Comparison of ENCODE assay signal across 26 cellular contexts in the genomic region with DNA sequence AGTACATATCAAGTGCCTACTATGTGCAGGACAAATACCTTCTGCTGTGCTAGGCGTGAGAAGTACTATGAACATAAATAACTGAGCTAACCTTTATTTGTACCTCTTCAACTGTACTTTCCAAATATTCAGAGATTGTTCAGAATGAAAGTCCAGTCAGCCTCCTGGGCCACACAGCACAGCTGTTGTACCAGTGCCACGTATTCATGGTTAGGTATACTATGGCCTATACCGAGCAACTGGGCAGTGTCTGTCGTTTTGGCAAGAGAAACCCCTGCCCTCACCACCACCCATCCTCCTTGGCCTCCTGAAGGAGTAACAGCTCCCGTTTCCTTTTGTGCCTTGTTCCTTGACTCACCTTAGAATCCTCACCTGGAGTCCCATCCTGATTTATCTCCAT. TPM values are rescaled to one million over a fixed set of nuclear protein-coding genes. Genes with fewer than 3 reads are reported as not detected.
DNase-seq lines count a peak whose midpoint lies in the region; ATAC-seq, FAIRE-seq and TF ChIP-seq lines count a peak whose summit lies in the region.
"Had no signal": no experiment of that assay in that cellular context is flagged by ENCODE, and none has a peak within 500 bp of the region (broad histone marks: within the 10 kb centered on the region; RNA-seq: fewer than 3 reads in every experiment).

No MANE protein-coding gene starts in this region.

- RAD21 ChIA-PET in GM12878 (lab: Charles Lee; ENCODE audit: unreplicated experiment), result interaction anchor here (1.1 to 1.6 kb wide), 3 partner anchors 10 to 37 kb away, joined by 3 to 4 read pairs (median 3); no protein-coding TSS in a partner anchor

- H3K4me3 ChIP-seq in GM12865 (ENCODE audit: low read depth, low read length), result no peak overlapping the region
- H3K4me3 ChIP-seq in GM12878, result no peak overlapping the region
- no peak overlapping the region for H3K4me3 ChIP-seq in A673 (ENCODE audit: low read depth, low read length, poor library complexity, severe bottlenecking)
- H3K4me3 ChIP-seq: BLaER1 treated with 17β-estradiol and CSF1 and Interleukin-3, amounts not matched to agents 10 nM and 100 nM had no signal

- FAIRE-seq in GM12878 (lab: Jason Lieb, UNC), result no peak
- FAIRE-seq: A204.1, D721Med, GM19239, H1 had no signal

- no peak overlapping the region for H2AFZ ChIP-seq in GM12878 (ENCODE audit: control insufficient read depth, low read depth, low read length)

- POLR2A ChIA-PET in GM12878 (lab: Charles Lee), result no interaction called here
- POLR2A ChIA-PET in A673 (lab: Charles Lee; ENCODE audit: low non-redundant PET), result no interaction called here

- TF ChIP-seq RAD21 in GM12878 (IDR thresholded peaks at IDR 0.05; ENCODE audit: insufficient read depth, low read depth, low read length), result no peak

- BruUV-seq in GM12878 (replicated peaks; lab: Mats Ljungman, UMichigan) (no TSS peak), A673 (replicated peaks; lab: Mats Ljungman, UMichigan) (no TSS peak)

- peak in 1 of 2 experiments; percentile 20; a peak in 1 of 4 replicates for TF ChIP-seq EP300 in GM12878 (IDR thresholded peaks at IDR 0.05; ENCODE audit: borderline replicate concordance in 1 of 2, control insufficient read depth in 1 of 2, low read depth in 2 of 2, low read length in 2 of 2)

- no peaks in the 10 kb centered on the region for H4K20me1 ChIP-seq in GM12878 (ENCODE audit: control insufficient read depth, insufficient read depth)
- H4K20me1 ChIP-seq: BLaER1 treated with 17β-estradiol and CSF1 and Interleukin-3, amounts not matched to agents 10 nM and 100 nM had no signal

- no peak for TF ChIP-seq POLR2A in GM12878 (IDR thresholded peaks at IDR 0.05; ENCODE audit: low read depth, low read length)

- H3K4me1 ChIP-seq in GM12878 (ENCODE audit: control insufficient read depth, insufficient read depth, low read length) (no peaks in the 10 kb centered on the region), A673 (ENCODE audit: insufficient read depth, low read length, poor library complexity, severe bottlenecking) (no peaks in the 10 kb centered on the region)
- H3K4me1 ChIP-seq: BE2C had no signal

- H3K9ac ChIP-seq in GM12878 (ENCODE audit: control insufficient read depth, insufficient read depth, low read length), result no peak overlapping the region
- H3K9ac ChIP-seq: BLaER1 treated with 17β-estradiol and CSF1 and Interleukin-3, amounts not matched to agents 10 nM and 100 nM had no signal

- H3K36me3 ChIP-seq in GM12878 (ENCODE audit: control insufficient read depth in 2 of 2, insufficient read depth in 2 of 2, low read length in 1 of 2), result no peaks in the 10 kb centered on the region
- H3K36me3 ChIP-seq in A673 (ENCODE audit: insufficient read depth, low read length, poor library complexity, severe bottlenecking), result no peaks in the 10 kb centered on the region
- H3K36me3 ChIP-seq: BE2C; BLaER1 treated with 17β-estradiol and CSF1 and Interleukin-3, amounts not matched to agents 10 nM and 100 nM had no signal

- H3K27ac ChIP-seq in GM12878 (ENCODE audit: control insufficient read depth, insufficient read depth) (no peak overlapping the region), A673 (ENCODE audit: low read depth, low read length, poor library complexity, severe bottlenecking) (no peak overlapping the region)
- H3K27ac ChIP-seq: 22Rv1; BLaER1 treated with 17β-estradiol and CSF1 and Interleukin-3, amounts not matched to agents 10 nM and 100 nM had no signal

- H3K27me3 ChIP-seq in GM12878 (replicated peaks in 1 of 2; ENCODE audit: control insufficient read depth in 2 of 2, insufficient read depth in 2 of 2, low read length in 1 of 2) (no peaks in the 10 kb centered on the region; a peak in 1 of 4 replicates), A673 (replicated peaks; ENCODE audit: insufficient read depth, low read depth, low read length, poor library complexity) (peaks cover 35% of the 10 kb centered on the region)
- H3K27me3 ChIP-seq: BE2C; BLaER1 treated with 17β-estradiol and CSF1 and Interleukin-3, amounts not matched to agents 10 nM and 100 nM had no signal

- intact Hi-C loops in GM12878 (cut with micrococcal nuclease; ENCODE audit: unreplicated experiment) (no loop called here), A673 (cut with micrococcal nuclease; ENCODE audit: unreplicated experiment) (no loop called here)

- no peak for TF ChIP-seq CTCF in GM12865 (IDR thresholded peaks at IDR 0.05; ENCODE audit: insufficient read depth, low read depth, low read length, missing control alignments)
- no peak for TF ChIP-seq CTCF in GM12878 (IDR thresholded peaks at IDR 0.05 in 2 of 3, conservative IDR thresholded peaks at IDR 0.05 in 1 of 3; ENCODE audit: control insufficient read depth in 2 of 3, extremely low read depth in 1 of 3, insufficient read depth in 1 of 3, low read depth in 3 of 3, low read length in 3 of 3)
- no peak for TF ChIP-seq CTCF in A673 (conservative IDR thresholded peaks at IDR 0.05; ENCODE audit: low read depth, low read length)

- ATAC-seq in GM19025 (IDR thresholded peaks at IDR 0.05; ENCODE audit: low read depth, unreplicated experiment), result peak; percentile 61
- ATAC-seq in HG02678 (IDR thresholded peaks at IDR 0.05; ENCODE audit: unreplicated experiment), result peak; percentile 53
- peak; percentile 92 for ATAC-seq in GM12878
- ATAC-seq in GM19395 (IDR thresholded peaks at IDR 0.05; ENCODE audit: unreplicated experiment), result no peak
- ATAC-seq: HCT116 had no signal

- 2% methylated on average over 5 of the region's 5 CpGs for WGBS in GM12878 (ENCODE audit: insufficient coverage, insufficient replicate concordance, low lambda C conversion rate, missing lambda C conversion rate)

- H3K79me2 ChIP-seq in GM12878 (ENCODE audit: control insufficient read depth, insufficient read depth, low read length), result no peaks in the 10 kb centered on the region

- SMC1A ChIA-PET in GM12878 (lab: Charles Lee; ENCODE audit: uncharacterized antibody, unreplicated experiment), result interaction anchor here (0.9 to 1.5 kb wide), 6 partner anchors 15 to 97 kb away, joined by 3 to 4 read pairs (median 4); no protein-coding TSS in a partner anchor

- no peak overlapping the region for H3K4me2 ChIP-seq in GM12878 (ENCODE audit: control insufficient read depth, insufficient read depth)
- H3K4me2 ChIP-seq: BLaER1 treated with 17β-estradiol and CSF1 and Interleukin-3, amounts not matched to agents 10 nM and 100 nM had no signal

- CTCF ChIA-PET in GM12878 (lab: Yijun Ruan, JAX) (interaction anchor here (1.3 kb wide), 1 partner anchor 21 kb away, joined by 3 read pairs; no protein-coding TSS in a partner anchor), A673 (lab: Charles Lee) (no interaction called here)

- DNase-seq in GM12865 (ENCODE audit: low read depth) (peak; percentile 57), GM12878 (ENCODE audit: low read depth, low spot score) (no peak), DMS53 treated with DMSO at 0.1 percent for 48 hours (lab: John Stamatoyannopoulos, UW; ENCODE audit: unreplicated experiment) (no peak), NOMO-1 treated with dmso at 0.1 percent for 144 hours (lab: John Stamatoyannopoulos, UW; ENCODE audit: unreplicated experiment) (no peak), A673 (ENCODE audit: low spot score) (no peak)
- DNase-seq: ACHN; AML-193; BE2C; CD4-positive, alpha-beta T cell; CD8-positive, alpha-beta memory T cell; DMS 273 treated with DMSO at 0.1 percent for 48 hours; DMS79 treated with DMSO at 0.1 percent for 48 hours; GF-D8; H7 had no signal

- H3K9me3 ChIP-seq in GM12878 (replicated peaks; ENCODE audit: control insufficient read depth, insufficient read depth, low read length) (no peaks in the 10 kb centered on the region), A673 (ENCODE audit: low read depth, low read length, poor library complexity, severe bottlenecking) (no peaks in the 10 kb centered on the region)
- H3K9me3 ChIP-seq: BE2C; BLaER1 treated with 17β-estradiol and CSF1 and Interleukin-3, amounts not matched to agents 10 nM and 100 nM had no signal

- in situ Hi-C loops in GM12878 (cut with MboI), result no loop called here

TF ChIP-seq in GM12878, 131 proteins besides CTCF, POLR2A, EP300 and RAD21 (continues in another document):
- TF ChIP-seq BHLHE40 (IDR thresholded peaks at IDR 0.05; ENCODE audit: borderline replicate concordance in 1 of 2, low read depth in 2 of 2, low read length in 1 of 2), result no peak
- TF ChIP-seq, protein P1, sequence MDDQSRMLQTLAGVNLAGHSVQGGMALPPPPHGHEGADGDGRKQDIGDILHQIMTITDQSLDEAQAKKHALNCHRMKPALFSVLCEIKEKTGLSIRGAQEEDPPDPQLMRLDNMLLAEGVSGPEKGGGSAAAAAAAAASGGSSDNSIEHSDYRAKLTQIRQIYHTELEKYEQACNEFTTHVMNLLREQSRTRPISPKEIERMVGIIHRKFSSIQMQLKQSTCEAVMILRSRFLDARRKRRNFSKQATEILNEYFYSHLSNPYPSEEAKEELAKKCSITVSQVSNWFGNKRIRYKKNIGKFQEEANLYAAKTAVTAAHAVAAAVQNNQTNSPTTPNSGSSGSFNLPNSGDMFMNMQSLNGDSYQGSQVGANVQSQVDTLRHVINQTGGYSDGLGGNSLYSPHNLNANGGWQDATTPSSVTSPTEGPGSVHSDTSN (IDR thresholded peaks at IDR 0.05; ENCODE audit: insufficient replicate concordance, low read depth, low read length), result no peak
- TF ChIP-seq RCOR1 (conservative IDR thresholded peaks at IDR 0.05; ENCODE audit: low read depth, low read length), result no peak
- TF ChIP-seq NRF1 (conservative IDR thresholded peaks at IDR 0.05; ENCODE audit: low read depth, low read length), result no peak
- TF ChIP-seq ZZZ3 (IDR thresholded peaks at IDR 0.05; ENCODE audit: control insufficient read depth, insufficient read length, low read depth), result no peak
- TF ChIP-seq DPF2 (IDR thresholded peaks at IDR 0.05), result 0 out of 2 replicates have a peak, but pooled peaks have one; percentile 14
- TF ChIP-seq GATAD2B (conservative IDR thresholded peaks at IDR 0.05; ENCODE audit: low read depth), result no peak

RNA-seq across cellular contexts. Expression of a gene that starts 53.0 kb away (rescaled TPM):
- total RNA-seq in GM12878 (2013; cell fraction: nucleolus; rRNA removed), result not detected in 2 replicates
- 0.05 and 0.23 TPM in 2 replicates for total RNA-seq in GM12878 (2014; rRNA removed)
- total RNA-seq in GM12878 (2014; rRNA removed; fragmentation: Illumina TruSeq; extraction: Trizol), result 0.05 TPM in 1 of 2 replicates, not detected in the other
- 0.10 and 0.11 TPM in 2 replicates for total RNA-seq in GM12878 (2021)
- polyA plus RNA-seq in GM12878 (2011; ENCODE audit: low read depth), result not detected
- 0.03 and 0.04 TPM in 2 replicates for polyA plus RNA-seq in GM12878 (2011; rRNA removed)
- polyA plus RNA-seq in GM12878 (2011; cell fraction: cytosol; rRNA removed), result not detected in 2 replicates
- polyA plus RNA-seq in GM12878 (2011; cell fraction: nucleus; rRNA removed), result 0.04 TPM in 1 of 2 replicates, not detected in the other
- not detected in 2 replicates for polyA plus RNA-seq in GM12878 (2012)
- polyA plus RNA-seq in GM12878 (2014; fragmentation: Illumina TruSeq; extraction: Trizol), result 0.06 TPM in 1 of 2 replicates, not detected in the other
- polyA plus RNA-seq in GM12878 (2014; fragmentation: Nextera tagmentation; extraction: Ambion mirVana), result not detected
- 0.08 TPM in 2 replicates for polyA plus RNA-seq in GM12878 (2014; rRNA removed)
- polyA plus RNA-seq in GM12878 (2016; fragmentation: Nextera tagmentation; extraction: Ambion mirVana), result not detected
- 0.10 TPM in 1 of 2 replicates, not detected in the other for polyA minus RNA-seq in GM12878 (2011; rRNA and poly(A)+ RNA removed)
- not detected in 2 replicates for polyA minus RNA-seq in GM12878 (2011; cell fraction: cytosol; rRNA and poly(A)+ RNA removed)
- polyA minus RNA-seq in GM12878 (2011; cell fraction: nucleus; rRNA and poly(A)+ RNA removed), result 0.24 and 0.38 TPM in 2 replicates
- total RNA-seq in A673 (2021), result 0.15 TPM in 1 of 2 replicates, not detected in the other
- total RNA-seq: CD4-positive, alpha-beta T cell; CD8-positive, alpha-beta memory T cell; G401 had no signal
- polyA plus RNA-seq: CD14-positive monocyte; CD8-positive, alpha-beta memory T cell had no signal
